ENCODE assay signal across 11 cellular contexts in the genomic region with DNA sequence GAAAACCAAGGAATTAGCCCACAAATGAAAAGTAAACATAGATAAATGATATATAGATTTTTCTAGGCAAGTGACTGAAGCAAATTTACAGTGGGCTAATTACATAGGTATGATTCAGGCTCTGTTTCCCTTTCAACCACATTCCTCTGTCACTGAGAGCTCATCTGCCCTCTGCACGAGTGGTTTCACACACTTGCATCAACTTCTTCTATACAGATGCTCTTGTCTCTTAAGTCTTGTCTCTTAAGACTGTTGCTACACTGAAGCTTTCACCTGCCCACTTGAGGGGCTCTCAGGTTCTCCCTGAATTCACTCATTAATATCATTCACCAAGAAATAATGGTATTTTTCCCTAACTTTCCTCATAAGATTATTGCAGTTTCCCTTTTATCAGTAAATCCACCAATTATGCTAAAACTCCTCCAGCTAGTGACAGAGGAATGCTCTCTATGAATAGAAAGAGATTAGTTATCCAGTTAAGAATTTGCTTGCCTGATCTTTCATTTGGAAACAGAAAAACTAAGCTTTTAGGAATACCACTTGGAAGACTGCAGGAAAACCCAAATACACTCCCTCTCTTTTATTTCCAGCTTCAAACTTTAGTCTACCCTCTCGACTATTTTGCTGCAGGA.
DNase-seq lines count a peak whose midpoint lies in the region; ATAC-seq, FAIRE-seq and TF ChIP-seq lines count a peak whose summit lies in the region.
"Had no signal": no experiment of that assay in that cellular context is flagged by ENCODE, and none has a peak within 500 bp of the region (broad histone marks: within the 10 kb centered on the region; RNA-seq: fewer than 3 reads in every experiment).

No MANE protein-coding gene starts in this region.

- H3K9me3 ChIP-seq in heart left ventricle (peaks cover 0 to 10% (median 0%) of the 10 kb centered on the region in 12 donors), kidney (ENCODE audit: control insufficient read depth in 1 of 2, low read length in 2 of 2) (no peaks in the 10 kb centered on the region)

- H3K27me3 Mint-ChIP-seq in chondrocyte (ENCODE audit: low read depth) = no peaks in the 10 kb centered on the region

- peak overlapping the region; percentile 37 for H3K4me3 Mint-ChIP-seq in chondrocyte (ENCODE audit: unreplicated experiment)

- no peaks in the 10 kb centered on the region for H3K36me3 ChIP-seq in heart left ventricle
- H3K36me3 ChIP-seq in kidney (ENCODE audit: control insufficient read depth in 1 of 2, insufficient read depth in 2 of 2, low read length in 2 of 2) = no peaks in the 10 kb centered on the region

- FAIRE-seq in kidney (lab: Jason Lieb, UNC) = no peak

- H3K27ac ChIP-seq in heart left ventricle (no peak overlapping the region), kidney (ENCODE audit: low read depth in 2 of 2, low read length in 2 of 2) (no peak overlapping the region)

- peak; percentile 74 for DNase-seq in GM12865 (ENCODE audit: low read depth)
- DNase-seq in chondrocyte (ENCODE audit: low spot score) = no peak
- DNase-seq in SKM-1 (lab: John Stamatoyannopoulos, UW; ENCODE audit: unreplicated experiment) = no peak
- no peak for DNase-seq in heart left ventricle
- no peak for DNase-seq in kidney
- DNase-seq in iPS-NIHi11 (ENCODE audit: low spot score) = no peak
- DNase-seq: EL, IMR-90 had no signal

- intact Hi-C loops in heart left ventricle (cut with DNase I) = no loop called here
- intact Hi-C loops in kidney (cut with DNase I) = no loop called here

- TF ChIP-seq CTCF in GM12865 (IDR thresholded peaks at IDR 0.05; ENCODE audit: insufficient read depth, low read depth, low read length, missing control alignments) = no peak
- no peak for TF ChIP-seq CTCF in chondrocyte (IDR thresholded peaks at IDR 0.05)
- no peak for TF ChIP-seq CTCF in heart left ventricle (IDR thresholded peaks at IDR 0.05)
- no peak for TF ChIP-seq CTCF in kidney (IDR thresholded peaks at IDR 0.05; ENCODE audit: borderline replicate concordance, extremely low read depth, insufficient read depth)

- WGBS in heart left ventricle, 4 donors = 75 to 86% (median 80%) methylated on average over 2 of the region's 2 CpGs

- no peak overlapping the region for H3K4me3 ChIP-seq in GM12865 (ENCODE audit: low read depth, low read length)
- no peak overlapping the region for H3K4me3 ChIP-seq in heart left ventricle
- H3K4me3 ChIP-seq in kidney (ENCODE audit: low read length in 2 of 2) = no peak overlapping the region
- H3K4me3 ChIP-seq: lung had no signal

- H3K27me3 ChIP-seq in heart left ventricle = no peaks in the 10 kb centered on the region

- H3K4me1 Mint-ChIP-seq in chondrocyte (ENCODE audit: low read depth) = peaks cover 55% of the 10 kb centered on the region

- H3K36me3 Mint-ChIP-seq in chondrocyte (ENCODE audit: low read depth) = peaks cover 2% of the 10 kb centered on the region

- peaks cover 9% of the 10 kb centered on the region for H3K9me3 Mint-ChIP-seq in chondrocyte (ENCODE audit: low read depth)

- no peak for TF ChIP-seq POLR2A in heart left ventricle (IDR thresholded peaks at IDR 0.05)

- no peak overlapping the region for H3K9ac ChIP-seq in kidney (ENCODE audit: low read length in 2 of 2)

- peak; percentile 93 for ATAC-seq in GM19468 (IDR thresholded peaks at IDR 0.05; ENCODE audit: extremely low read depth, unreplicated experiment)
- peak; percentile 89 for ATAC-seq in HG03159 (IDR thresholded peaks at IDR 0.05; ENCODE audit: unreplicated experiment)
- no peak for ATAC-seq in heart left ventricle

- H3K4me1 ChIP-seq in heart left ventricle (no peaks in the 10 kb centered on the region), kidney (ENCODE audit: control insufficient read depth in 1 of 2, insufficient read depth in 1 of 2, low read depth in 1 of 2, low read length in 2 of 2) (peaks cover 0 to 4% of the 10 kb centered on the region in 2 donors)

- H3K27ac Mint-ChIP-seq in chondrocyte (ENCODE audit: unreplicated experiment) = peak overlapping the region; percentile 92

Comparison
In these comparisons a context has a peak if more than half of its experiments do, and no peak if none do; other contexts are left out.
1. ATAC-seq: peak in GM19468 (single experiment) and HG03159 (single experiment); none in heart left ventricle (0 of 4).